In the genomic region with DNA sequence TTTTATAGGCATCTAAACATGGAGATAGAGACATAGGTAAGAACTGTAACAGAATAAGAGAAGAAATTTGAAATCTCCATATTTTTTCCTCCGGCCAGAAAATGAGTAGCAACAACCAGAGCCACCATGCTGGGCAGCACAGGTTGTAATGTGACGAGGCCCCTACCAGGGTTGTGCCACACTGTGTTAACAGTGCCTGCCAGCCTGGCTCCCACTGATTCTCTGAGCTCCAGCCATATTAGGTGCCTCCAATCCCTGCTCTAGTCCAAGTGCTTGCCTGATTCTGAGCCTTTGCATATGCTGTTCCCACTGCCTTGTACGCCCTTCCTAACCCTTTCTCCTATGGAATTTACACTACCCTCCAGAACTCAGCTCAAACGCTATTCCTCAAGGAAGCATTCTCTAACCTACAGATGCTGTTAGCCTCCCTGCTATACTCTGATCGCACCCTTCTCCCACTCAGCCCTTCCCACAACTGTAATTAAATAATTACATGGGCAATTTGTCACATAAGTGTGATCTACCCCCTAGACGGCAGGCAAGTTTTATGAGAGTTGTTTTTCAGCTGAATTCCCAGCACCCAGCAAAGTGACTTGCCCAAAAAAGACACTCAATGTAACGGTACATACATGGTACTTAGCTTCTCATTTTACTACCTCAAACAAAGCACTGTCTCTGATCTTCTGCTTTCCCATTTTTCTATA, we compare ENCODE assay signal across 17 cellular contexts. TPM values are rescaled to one million over a fixed set of nuclear protein-coding genes. Genes with fewer than 3 reads are reported as not detected.
DNase-seq lines count a peak whose midpoint lies in the region; ATAC-seq and TF ChIP-seq lines count a peak whose summit lies in the region.
"Had no signal": no experiment of that assay in that cellular context is flagged by ENCODE, and none has a peak within 500 bp of the region (broad histone marks: within the 10 kb centered on the region; RNA-seq: fewer than 3 reads in every experiment).

No MANE protein-coding gene starts in this region.

- peaks cover 5% of the 10 kb centered on the region for H3K4me1 ChIP-seq in right cardiac atrium (ENCODE audit: control insufficient read depth, insufficient read depth, low read length)
- H3K4me1 ChIP-seq in vagina: no peaks in the 10 kb centered on the region

- H3K36me3 Mint-ChIP-seq in nephron (ENCODE audit: low read depth) (no peaks in the 10 kb centered on the region), immature natural killer cell (no peaks in the 10 kb centered on the region)
- H3K36me3 Mint-ChIP-seq in T-helper 2 cell treated with Interferon-gamma antibody and Interleukin-4, amounts not matched to agents 5 μg/mL and 100 μg/mL, for 36 hours (ENCODE audit: low read depth): no peaks in the 10 kb centered on the region
- H3K36me3 Mint-ChIP-seq: natural killer cell treated with Interleukin-12 subunit alpha and Interleukin-12 subunit beta and Interleukin-15 and Interleukin-18, amount 100 ng/mL, for 72 hours; stimulated activated effector memory CD8-positive, alpha-beta T cell treated with anti-CD3 and anti-CD28 coated beads, Interleukin-12 subunit alpha, Interleukin-12 subunit beta, amount 100 ng/mL, for 72 hours had no signal

- ATAC-seq in Right ventricle myocardium superior (ENCODE audit: poor library complexity): peak; percentile 16
- no peak for ATAC-seq in right cardiac atrium
- ATAC-seq: activated CD4-positive, CD25-positive, alpha-beta regulatory T cell treated with anti-CD3 and anti-CD28 coated beads, Interleukin-2, amount 50 U/mL, for 24 hours; activated naive CD8-positive, alpha-beta T cell treated with anti-CD3 and anti-CD28 coated beads, Interleukin-2, amount 50 U/mL, for 24 hours; Panc1; stimulated activated effector memory CD8-positive, alpha-beta T cell treated with anti-CD3 and anti-CD28 coated beads, Interleukin-12 subunit alpha, Interleukin-12 subunit beta, amount 100 ng/mL, for 72 hours had no signal

- H3K27me3 ChIP-seq in right cardiac atrium (ENCODE audit: control insufficient read depth, insufficient read depth): no peaks in the 10 kb centered on the region
- H3K27me3 ChIP-seq in vagina: no peaks in the 10 kb centered on the region

- TF ChIP-seq CTCF in coronary artery (IDR thresholded peaks at IDR 0.05): no peak
- TF ChIP-seq CTCF in nephron (IDR thresholded peaks at IDR 0.05; ENCODE audit: unreplicated experiment in 3 of 3): no peak
- no peak for TF ChIP-seq CTCF in vagina (IDR thresholded peaks at IDR 0.05)

- no peaks in the 10 kb centered on the region for H3K9me3 Mint-ChIP-seq in nephron
- no peaks in the 10 kb centered on the region for H3K9me3 Mint-ChIP-seq in T-helper 2 cell treated with Interferon-gamma antibody and Interleukin-4, amounts not matched to agents 5 μg/mL and 100 μg/mL, for 36 hours
- H3K9me3 Mint-ChIP-seq in immature natural killer cell: peaks cover 0 to 4% (median 0%) of the 10 kb centered on the region in 6 donors
- H3K9me3 Mint-ChIP-seq: activated naive CD8-positive, alpha-beta T cell treated with anti-CD3 and anti-CD28 coated beads, Interleukin-2, amount 50 U/mL, for 24 hours; stimulated activated effector memory CD8-positive, alpha-beta T cell treated with anti-CD3 and anti-CD28 coated beads, Interleukin-12 subunit alpha, Interleukin-12 subunit beta, amount 100 ng/mL, for 72 hours had no signal

- H3K4me1 Mint-ChIP-seq in nephron: peaks cover 54% of the 10 kb centered on the region
- H3K4me1 Mint-ChIP-seq in T-helper 2 cell treated with Interferon-gamma antibody and Interleukin-4, amounts not matched to agents 5 μg/mL and 100 μg/mL, for 36 hours (ENCODE audit: low read depth): no peaks in the 10 kb centered on the region
- H3K4me1 Mint-ChIP-seq in immature natural killer cell: no peaks in the 10 kb centered on the region
- H3K4me1 Mint-ChIP-seq: activated naive CD8-positive, alpha-beta T cell treated with anti-CD3 and anti-CD28 coated beads, Interleukin-2, amount 50 U/mL, for 24 hours; stimulated activated effector memory CD8-positive, alpha-beta T cell treated with anti-CD3 and anti-CD28 coated beads, Interleukin-12 subunit alpha, Interleukin-12 subunit beta, amount 100 ng/mL, for 72 hours had no signal

- H3K9me3 ChIP-seq in right cardiac atrium (ENCODE audit: control insufficient read depth, low read length): no peaks in the 10 kb centered on the region
- no peaks in the 10 kb centered on the region for H3K9me3 ChIP-seq in vagina

- H3K27me3 Mint-ChIP-seq in nephron (ENCODE audit: low read depth) (no peaks in the 10 kb centered on the region), immature natural killer cell (ENCODE audit: low read depth in 3 of 3) (peaks cover 0 to 2% (median 0%) of the 10 kb centered on the region in 3 donors)
- peaks cover 4% of the 10 kb centered on the region for H3K27me3 Mint-ChIP-seq in T-helper 2 cell treated with Interferon-gamma antibody and Interleukin-4, amounts not matched to agents 5 μg/mL and 100 μg/mL, for 36 hours (ENCODE audit: low read depth)
- H3K27me3 Mint-ChIP-seq: activated naive CD8-positive, alpha-beta T cell treated with anti-CD3 and anti-CD28 coated beads, Interleukin-2, amount 50 U/mL, for 24 hours had no signal

- H3K4me3 ChIP-seq in right cardiac atrium (ENCODE audit: low read length): no peak overlapping the region
- peak overlapping the region; percentile 59 for H3K4me3 ChIP-seq in coronary artery
- no peak overlapping the region for H3K4me3 ChIP-seq in vagina

- DNase-seq in Right ventricle myocardium superior (no peak), right cardiac atrium (no peak), coronary artery (ENCODE audit: low spot score) (no peak), vagina (ENCODE audit: extremely low spot score in 2 of 2) (no peak), OCI-M1 (lab: John Stamatoyannopoulos, UW) (no peak), immature natural killer cell (no peak)
- DNase-seq in T-helper 2 cell treated with Interferon-gamma antibody and Interleukin-4, amounts not matched to agents 5 μg/mL and 100 μg/mL, for 36 hours (ENCODE audit: low spot score): no peak
- DNase-seq: ACHN; activated naive CD8-positive, alpha-beta T cell treated with anti-CD3 and anti-CD28 coated beads, Interleukin-2, amount 50 U/mL, for 24 hours; activated T-cell treated with anti-CD3 and anti-CD28 coated beads, Interleukin-2, amount 50 U/mL, for 1 hour; GDM1 had no signal

- WGBS in right cardiac atrium: 85% methylated on average over 7 of the region's 7 CpGs

- H3K27ac Mint-ChIP-seq in nephron (peak overlapping the region; percentile 73 to 89 (median 89)), immature natural killer cell (no peak overlapping the region)
- no peak overlapping the region for H3K27ac Mint-ChIP-seq in T-helper 2 cell treated with Interferon-gamma antibody and Interleukin-4, amounts not matched to agents 5 μg/mL and 100 μg/mL, for 36 hours
- H3K27ac Mint-ChIP-seq: activated naive CD8-positive, alpha-beta T cell treated with anti-CD3 and anti-CD28 coated beads, Interleukin-2, amount 50 U/mL, for 24 hours; natural killer cell treated with Interleukin-12 subunit alpha and Interleukin-12 subunit beta and Interleukin-15 and Interleukin-18, amount 100 ng/mL, for 72 hours; stimulated activated effector memory CD8-positive, alpha-beta T cell treated with anti-CD3 and anti-CD28 coated beads, Interleukin-12 subunit alpha, Interleukin-12 subunit beta, amount 100 ng/mL, for 72 hours had no signal

- intact Hi-C loops in Right ventricle myocardium superior (cut with DNase I): no loop called here
- intact Hi-C loops in right cardiac atrium (cut with DNase I): no loop called here
- intact Hi-C loops in vagina (cut with DNase I): no loop called here

- H3K27ac ChIP-seq in right cardiac atrium (ENCODE audit: low read length) (no peak overlapping the region), coronary artery (peak overlapping the region; percentile 80 to 85), vagina (peak overlapping the region; percentile 54)
- H3K27ac ChIP-seq: epithelial cell of prostate had no signal

- no peaks in the 10 kb centered on the region for H3K36me3 ChIP-seq in vagina

- peak overlapping the region in 2 of 3 experiments; percentile 8 to 64 for H3K4me3 Mint-ChIP-seq in nephron
- H3K4me3 Mint-ChIP-seq in T-helper 2 cell treated with Interferon-gamma antibody and Interleukin-4, amounts not matched to agents 5 μg/mL and 100 μg/mL, for 36 hours: no peak overlapping the region
- no peak overlapping the region for H3K4me3 Mint-ChIP-seq in immature natural killer cell
- H3K4me3 Mint-ChIP-seq: activated naive CD8-positive, alpha-beta T cell treated with anti-CD3 and anti-CD28 coated beads, Interleukin-2, amount 50 U/mL, for 24 hours; natural killer cell treated with Interleukin-12 subunit alpha and Interleukin-12 subunit beta and Interleukin-15 and Interleukin-18, amount 100 ng/mL, for 72 hours; stimulated activated effector memory CD8-positive, alpha-beta T cell treated with anti-CD3 and anti-CD28 coated beads, Interleukin-12 subunit alpha, Interleukin-12 subunit beta, amount 100 ng/mL, for 72 hours had no signal

- no peak for TF ChIP-seq POLR2A in vagina (IDR thresholded peaks at IDR 0.05)

RNA-seq across cellular contexts. Expression of a gene that starts 37.6 kb away (rescaled TPM):
- total RNA-seq in Right ventricle myocardium superior (36.4 TPM), right cardiac atrium (10 to 100 TPM; 26.1 to 35.7 (median 30.7) TPM), vagina (33.1 TPM)
- polyA plus RNA-seq in right cardiac atrium (9.6 TPM), immature natural killer cell (not detected)

Comparison
In these comparisons a context has a peak if more than half of its experiments do, and no peak if none do; other contexts are left out.
1. H3K27ac Mint-ChIP-seq: peak in nephron (3 of 3); none in T-helper 2 cell treated with Interferon-gamma antibody and Interleukin-4, amounts not matched to agents 5 μg/mL and 100 μg/mL, for 36 hours (single experiment) and immature natural killer cell (0 of 6).
2. H3K4me3 Mint-ChIP-seq: peak in nephron (2 of 3); none in T-helper 2 cell treated with Interferon-gamma antibody and Interleukin-4, amounts not matched to agents 5 μg/mL and 100 μg/mL, for 36 hours (single experiment) and immature natural killer cell (0 of 5).